ENCODE assay signal across 8 cellular contexts in the genomic region with DNA sequence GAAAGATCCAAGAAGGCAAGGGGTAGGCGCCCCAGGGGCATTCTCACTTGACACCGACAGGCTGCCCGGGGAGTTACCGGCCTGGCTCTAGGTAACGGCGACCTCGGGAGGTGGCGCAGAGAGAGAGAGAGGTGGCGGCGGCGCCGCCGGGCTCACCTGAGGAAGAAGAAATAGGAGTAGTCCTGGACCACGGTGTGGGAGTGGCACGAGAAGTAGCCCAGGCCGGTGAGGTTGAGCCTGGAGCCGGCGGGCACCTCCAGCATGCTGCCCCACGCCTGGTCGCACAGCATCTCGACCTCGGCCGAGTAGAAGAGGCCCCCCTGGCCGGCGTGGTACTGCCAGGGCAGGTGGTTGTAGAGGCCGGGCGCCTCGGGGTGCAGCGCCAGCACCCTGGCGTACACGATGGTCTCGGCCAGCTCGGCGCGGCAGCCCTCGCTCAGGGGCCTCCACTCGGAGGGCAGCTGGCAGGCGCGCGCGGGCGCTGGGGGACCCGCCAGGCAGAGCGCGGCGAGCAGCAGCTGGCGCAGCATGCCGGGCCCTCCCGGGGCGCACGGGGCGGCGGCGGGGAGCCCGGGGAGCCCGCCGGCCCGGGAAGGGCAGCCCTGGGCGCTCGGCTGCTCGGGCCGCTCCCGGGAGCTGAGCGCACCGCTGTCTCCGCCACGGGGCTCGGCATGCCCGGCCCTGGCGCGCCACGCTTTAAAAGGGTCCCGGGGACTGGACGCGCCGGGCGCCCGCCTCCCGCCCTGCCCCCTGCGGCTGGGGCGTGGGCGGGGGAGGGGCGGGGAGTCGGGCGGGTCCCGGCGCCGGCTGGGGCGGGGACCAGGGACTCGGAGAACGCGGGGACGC. TPM values are rescaled to one million over a fixed set of nuclear protein-coding genes. Genes with fewer than 3 reads are reported as not detected.
A peak's percentile ranks its signal among the peaks of the same experiment; 100 is the strongest.
DNase-seq lines count a peak whose midpoint lies in the region; ATAC-seq, FAIRE-seq and TF ChIP-seq lines count a peak whose summit lies in the region.

Gene CCDC3, minus strand, starts transcription at position 673 of the 846 bp plus-strand sequence. Its CDS starts 143 bp downstream, at position 530.

- H3K4me1 Mint-ChIP-seq in activated naive CD8-positive, alpha-beta T cell (ENCODE audit: low read depth), result peaks cover 13% of the 10 kb centered on the region

- H3K4me3 ChIP-seq in liver (ENCODE audit: low read depth in 1 of 3, low read length in 3 of 3) (peak within 1 kb of the TSS in 2 of 3 donors; percentile 29 to 61), HepG2 (replicated peaks in 1 of 3; ENCODE audit: insufficient read depth in 1 of 3, low read depth in 2 of 3, low read length in 3 of 3) (no peak within 1 kb of the TSS), iPS-20b (ENCODE audit: low read length) (peak within 1 kb of the TSS; percentile 74)

- H3K4me1 ChIP-seq in liver (ENCODE audit: control insufficient read depth in 4 of 4, insufficient read depth in 4 of 4, low read length in 3 of 4), result peaks cover 0 to 16% (median 4%) of the 10 kb centered on the region in 4 donors
- H3K4me1 ChIP-seq in HepG2 (ENCODE audit: insufficient read depth, low read length), result no peaks in the 10 kb centered on the region
- H3K4me1 ChIP-seq in iPS-20b (ENCODE audit: insufficient read depth, low read length), result no peaks in the 10 kb centered on the region

- peaks cover 43% of the 10 kb centered on the region for H3K27me3 Mint-ChIP-seq in activated naive CD8-positive, alpha-beta T cell

- WGBS in liver, result 4% methylated on average over 93 of the region's 93 CpGs
- 30% methylated on average over 10 of the region's 93 CpGs for WGBS in HepG2 (ENCODE audit: low lambda C conversion rate)

- H3K36me3 Mint-ChIP-seq in activated naive CD8-positive, alpha-beta T cell, result no peaks in the 10 kb centered on the region

- in situ Hi-C loops in HepG2 (cut with HindIII; ENCODE audit: extremely low pct_ligation_motif_present, low pct_unique_long_range_greater_than_20kb), result no loop called here

- H3K9ac ChIP-seq in liver (ENCODE audit: low read depth in 1 of 2, low read length in 2 of 2) (no peak within 1 kb of the TSS), HepG2 (ENCODE audit: insufficient read depth, low read depth, low read length) (no peak within 1 kb of the TSS), iPS-20b (ENCODE audit: low read depth, low read length) (no peak within 1 kb of the TSS)

- no TSS peak for BruUV-seq in HepG2 (replicated peaks; lab: Mats Ljungman, UMichigan)

- no peak; the same call in 1 of the 3 replicates for ATAC-seq in HepG2
- no peak for ATAC-seq in HG03469 (IDR thresholded peaks at IDR 0.05; ENCODE audit: unreplicated experiment)
- no peak for ATAC-seq in GM21528 (IDR thresholded peaks at IDR 0.05; ENCODE audit: low FRiP score, unreplicated experiment)

- no peak for TF ChIP-seq POLR2A in HepG2 (IDR thresholded peaks at IDR 0.05; ENCODE audit: insufficient read depth in 1 of 2, low read depth in 2 of 2, low read length in 2 of 2)

- no peaks in the 10 kb centered on the region for H3K79me2 ChIP-seq in HepG2 (ENCODE audit: insufficient read depth, low read length)

- H3K4me2 ChIP-seq in HepG2 (ENCODE audit: low read depth, low read length), result no peak within 1 kb of the TSS

- no peaks in the 10 kb centered on the region for H4K20me1 ChIP-seq in HepG2 (ENCODE audit: insufficient read depth, low read length)

- TF ChIP-seq EP300 in HepG2 (IDR thresholded peaks at IDR 0.05; ENCODE audit: low read depth in 2 of 2, low read length in 2 of 2), result no peak
- no peak for TF ChIP-seq EP300 in HepG2 (CRISPR knock-in tag; IDR thresholded peaks at IDR 0.05; ENCODE audit: borderline replicate concordance)

- POLR2A ChIA-PET in HepG2 (lab: Yijun Ruan, JAX), result no interaction called here

- DNase-seq in HepG2 (ENCODE audit: low spot score) (no peak), NCI-H2029 (lab: John Stamatoyannopoulos, UW) (no peak)
- DNase-seq in stimulated activated CD4-positive, alpha-beta T cell treated with anti-CD3 and anti-CD28 coated beads, Interleukin-4, amount 100 ng/mL, for 48 hours (ENCODE audit: low read depth in 2 of 2), result peak; percentile 13 to 15

- H3K27ac ChIP-seq in liver (ENCODE audit: low read depth in 1 of 2, low read length in 2 of 2) (no peak within 1 kb of the TSS), HepG2 (ENCODE audit: extremely low read length, insufficient read depth, low read length) (no peak within 1 kb of the TSS), iPS-20b (ENCODE audit: low read length) (no peak within 1 kb of the TSS)

- no peaks in the 10 kb centered on the region for H3K9me3 Mint-ChIP-seq in activated naive CD8-positive, alpha-beta T cell (ENCODE audit: low read depth)

- no peak for TF ChIP-seq RAD21 in liver (IDR thresholded peaks at IDR 0.05)
- no peak for TF ChIP-seq RAD21 in HepG2 (CRISPR knock-in tag; IDR thresholded peaks at IDR 0.05)

- peak within 1 kb of the TSS; percentile 38 for H3K4me3 Mint-ChIP-seq in activated naive CD8-positive, alpha-beta T cell

- intact Hi-C loops in HepG2 (cut with micrococcal nuclease; ENCODE audit: unreplicated experiment), result no loop called here

- H3K9me3 ChIP-seq in liver (ENCODE audit: control insufficient read depth in 4 of 4, low read length in 3 of 4), result peaks cover 0 to 3% (median 0%) of the 10 kb centered on the region in 4 donors
- no peaks in the 10 kb centered on the region for H3K9me3 ChIP-seq in HepG2 (ENCODE audit: low read length)
- H3K9me3 ChIP-seq in iPS-20b (ENCODE audit: insufficient read depth, low read depth, low read length), result no peaks in the 10 kb centered on the region

- H3K36me3 ChIP-seq in liver (ENCODE audit: control insufficient read depth in 4 of 4, insufficient read depth in 3 of 4, low read depth in 1 of 4, low read length in 3 of 4) (no peaks in the 10 kb centered on the region), HepG2 (replicated peaks in 1 of 2; ENCODE audit: control insufficient read depth in 1 of 2, insufficient read depth in 2 of 2, low read length in 2 of 2) (no peaks in the 10 kb centered on the region), iPS-20b (ENCODE audit: insufficient read depth, low read depth, low read length) (no peaks in the 10 kb centered on the region)

- TF ChIP-seq CTCF in liver (IDR thresholded peaks at IDR 0.05; ENCODE audit: low read depth, low read length, missing input control), result no peak
- TF ChIP-seq CTCF in HepG2 (CRISPR knock-in tag; IDR thresholded peaks at IDR 0.05), result no peak

- H3K27me3 ChIP-seq in liver (ENCODE audit: control insufficient read depth in 4 of 4, insufficient read depth in 4 of 4, low read length in 3 of 4) (peaks cover 0 to 5% (median 1%) of the 10 kb centered on the region in 4 donors), HepG2 (ENCODE audit: control insufficient read depth in 1 of 2, insufficient read depth in 2 of 2, low read length in 2 of 2) (peaks cover 2 to 36% of the 10 kb centered on the region in 2 experiments; a peak in 4 of 5 replicates), iPS-20b (ENCODE audit: insufficient read depth, low read length) (peaks cover 58% of the 10 kb centered on the region)

- FAIRE-seq in HepG2 (lab: Jason Lieb, UNC), result no peak

- no peak within 1 kb of the TSS for H2AFZ ChIP-seq in HepG2 (ENCODE audit: low read length)

- no peak within 1 kb of the TSS for H3K27ac Mint-ChIP-seq in activated naive CD8-positive, alpha-beta T cell

- CTCF ChIA-PET in HepG2 (lab: Yijun Ruan, JAX; ENCODE audit: low intra/inter-chr PET ratio, low total read pairs), result no interaction called here

TF ChIP-seq in liver, 16 proteins besides CTCF, POLR2A, EP300 and RAD21 (continues in another document):
- TF ChIP-seq HNF4A (conservative IDR thresholded peaks at IDR 0.05) (no peak), ATF3 (IDR thresholded peaks at IDR 0.05) (no peak), TAF1 (conservative IDR thresholded peaks at IDR 0.05) (no peak), NR2F2 (IDR thresholded peaks at IDR 0.05) (no peak)

TF ChIP-seq in HepG2, 621 proteins besides CTCF, POLR2A, EP300 and RAD21 (continues in another document):
- TF ChIP-seq, protein P1, sequence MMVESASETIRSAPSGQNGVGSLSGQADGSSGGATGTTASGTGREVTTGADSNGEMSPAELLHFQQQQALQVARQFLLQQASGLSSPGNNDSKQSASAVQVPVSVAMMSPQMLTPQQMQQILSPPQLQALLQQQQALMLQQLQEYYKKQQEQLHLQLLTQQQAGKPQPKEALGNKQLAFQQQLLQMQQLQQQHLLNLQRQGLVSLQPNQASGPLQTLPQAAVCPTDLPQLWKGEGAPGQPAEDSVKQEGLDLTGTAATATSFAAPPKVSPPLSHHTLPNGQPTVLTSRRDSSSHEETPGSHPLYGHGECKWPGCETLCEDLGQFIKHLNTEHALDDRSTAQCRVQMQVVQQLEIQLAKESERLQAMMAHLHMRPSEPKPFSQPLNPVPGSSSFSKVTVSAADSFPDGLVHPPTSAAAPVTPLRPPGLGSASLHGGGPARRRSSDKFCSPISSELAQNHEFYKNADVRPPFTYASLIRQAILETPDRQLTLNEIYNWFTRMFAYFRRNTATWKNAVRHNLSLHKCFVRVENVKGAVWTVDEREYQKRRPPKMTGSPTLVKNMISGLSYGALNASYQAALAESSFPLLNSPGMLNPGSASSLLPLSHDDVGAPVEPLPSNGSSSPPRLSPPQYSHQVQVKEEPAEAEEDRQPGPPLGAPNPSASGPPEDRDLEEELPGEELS (CRISPR knock-in tag; IDR thresholded peaks at IDR 0.05), result no peak

RNA-seq across cellular contexts. Expression of gene CCDC3, which starts in this region (rescaled TPM):
- total RNA-seq in liver, result 1 to 10 TPM; 6.5 to 6.6 TPM
- polyA plus RNA-seq in liver, result 10 to 100 TPM in 1 of 2 donors, 1 to 10 TPM in 1; 2.2 to 12.3 TPM
- total RNA-seq in HepG2 (2016; rRNA removed; fragmentation: Illumina TruSeq; extraction: Trizol), result not detected in 2 replicates
- total RNA-seq in HepG2 (2016; cell fraction: cytosol; rRNA removed; fragmentation: Illumina TruSeq; extraction: Trizol; ENCODE audit: low read depth), result not detected in 2 replicates
- not detected in 2 replicates for total RNA-seq in HepG2 (2016; cell fraction: insoluble cytoplasmic fraction; rRNA removed; fragmentation: Illumina TruSeq; extraction: Trizol)
- total RNA-seq in HepG2 (2016; cell fraction: membrane; rRNA removed; fragmentation: Illumina TruSeq; extraction: Trizol), result not detected in 2 replicates
- not detected in 2 replicates for total RNA-seq in HepG2 (2016; cell fraction: nucleus; rRNA removed; fragmentation: Illumina TruSeq; extraction: Trizol)
- polyA plus RNA-seq in HepG2 (2011; rRNA removed), result 0.03 TPM in 1 of 2 replicates, not detected in the other
- 0.03 TPM in 1 of 2 replicates, not detected in the other for polyA plus RNA-seq in HepG2 (2011; cell fraction: cytosol; rRNA removed)
- not detected in 2 replicates for polyA plus RNA-seq in HepG2 (2011; cell fraction: nucleus; rRNA removed)
- 0.04 TPM in 1 of 2 replicates, not detected in the other for polyA plus RNA-seq in HepG2 (2012)
- not detected in 2 replicates for polyA plus RNA-seq in HepG2 (2016; cell fraction: cytosol; fragmentation: Illumina TruSeq; extraction: Trizol; ENCODE audit: low read depth)
- polyA plus RNA-seq in HepG2 (2016; cell fraction: insoluble cytoplasmic fraction; fragmentation: Illumina TruSeq; extraction: Trizol; ENCODE audit: low read depth), result not detected in 2 replicates
- polyA plus RNA-seq in HepG2 (2016; cell fraction: membrane; fragmentation: Illumina TruSeq; extraction: Trizol; ENCODE audit: low read depth), result not detected in 2 replicates
- polyA plus RNA-seq in HepG2 (2016; cell fraction: nucleus; fragmentation: Illumina TruSeq; extraction: Trizol; ENCODE audit: insufficient read depth, low read depth), result not detected in 2 replicates
- polyA minus RNA-seq in HepG2 (2011; rRNA and poly(A)+ RNA removed; ENCODE audit: low replicate concordance), result 0.09 TPM in 1 of 2 replicates, not detected in the other
- polyA minus RNA-seq in HepG2 (2011; cell fraction: cytosol; rRNA and poly(A)+ RNA removed), result not detected in 2 replicates
- not detected in 2 replicates for polyA minus RNA-seq in HepG2 (2011; cell fraction: nucleus; rRNA and poly(A)+ RNA removed)

Comparison
In these comparisons a context has a peak if more than half of its experiments do, and no peak if none do; other contexts are left out.
1. H3K4me3 ChIP-seq: peak in liver (2 of 3) and iPS-20b (single experiment); none in HepG2 (0 of 3).
2. DNase-seq: peak in stimulated activated CD4-positive, alpha-beta T cell treated with anti-CD3 and anti-CD28 coated beads, Interleukin-4, amount 100 ng/mL, for 48 hours (2 of 2); none in HepG2 (single experiment) and NCI-H2029 (single experiment).